10 cellular contexts compared by ENCODE assay signal in genomic region chr7:15889501-15889900, GRCh38.
DNase-seq lines count a peak whose midpoint lies in the region; ATAC-seq and TF ChIP-seq lines count a peak whose summit lies in the region.
"Had no signal": no experiment of that assay in that cellular context is flagged by ENCODE, and none has a peak within 500 bp of the region (broad histone marks: within the 10 kb centered on the region; RNA-seq: fewer than 3 reads in every experiment).

No MANE protein-coding gene starts in this region.

- ATAC-seq in RWPE2 (ENCODE audit: low read depth), result 0 out of 3 replicates have a peak, but pooled peaks have one; percentile 51
- ATAC-seq in gastroesophageal sphincter, result peak; percentile 53

- intact Hi-C loops in testis (cut with DNase I; ENCODE audit: low total_unique reads), result no loop called here
- intact Hi-C loops in CD4-positive, alpha-beta memory T cell (cut with micrococcal nuclease), result no loop called here

- H3K27me3 ChIP-seq in RWPE2 (ENCODE audit: insufficient read depth, poor library complexity, severe bottlenecking) (no peaks in the 10 kb centered on the region), gastroesophageal sphincter (no peaks in the 10 kb centered on the region), testis (no peaks in the 10 kb centered on the region)
- no peaks in the 10 kb centered on the region for H3K27me3 ChIP-seq in CD4-positive, alpha-beta memory T cell (ENCODE audit: insufficient read depth, low read length)

- 17 to 81% methylated on average over 1 to 3 of the region's 3 CpGs for WGBS in gastroesophageal sphincter (ENCODE audit: low coverage in 1 of 2), 2 donors
- 60 to 70% methylated on average over 3 of the region's 3 CpGs for WGBS in testis, 2 donors

- CTCF ChIA-PET in CD4-positive, alpha-beta memory T cell (lab: Charles Lee; ENCODE audit: partially characterized antibody), result no interaction called here

- no peaks in the 10 kb centered on the region for H3K27me3 Mint-ChIP-seq in CD4-positive, alpha-beta memory T cell
- H3K27me3 Mint-ChIP-seq: memory B cell had no signal

- H3K4me3 ChIP-seq in RWPE2 (ENCODE audit: severe bottlenecking) (no peak overlapping the region), gastroesophageal sphincter (no peak overlapping the region), testis (no peak overlapping the region)
- no peak overlapping the region for H3K4me3 ChIP-seq in CD4-positive, alpha-beta memory T cell (ENCODE audit: low read length in 2 of 2)

- TF ChIP-seq EP300 in gastroesophageal sphincter (IDR thresholded peaks at IDR 0.05), result no peak

- H3K4me1 Mint-ChIP-seq in CD4-positive, alpha-beta memory T cell, result no peaks in the 10 kb centered on the region
- H3K4me1 Mint-ChIP-seq: memory B cell had no signal

- TF ChIP-seq CTCF in RWPE2 (IDR thresholded peaks at IDR 0.05; ENCODE audit: poor library complexity, severe bottlenecking), result peak; percentile 7
- TF ChIP-seq CTCF in gastroesophageal sphincter (IDR thresholded peaks at IDR 0.05), result peak in 2 of 4 experiments; percentile 19 to 34
- TF ChIP-seq CTCF in testis (IDR thresholded peaks at IDR 0.05), result no peak

- H3K36me3 Mint-ChIP-seq in CD4-positive, alpha-beta memory T cell, result no peaks in the 10 kb centered on the region
- H3K36me3 Mint-ChIP-seq: memory B cell had no signal

- DNase-seq in NCI-H446 (lab: John Stamatoyannopoulos, UW) (peak; percentile 2 to 60), NCI-H446 treated with DMSO at 0.1 percent for 48 hours (lab: John Stamatoyannopoulos, UW) (no peak), RWPE2 (ENCODE audit: low spot score) (no peak), testis (peak; percentile 47), mesenteric fat pad (ENCODE audit: low spot score) (no peak)
- no peak for DNase-seq in CD4-positive, alpha-beta memory T cell
- no peak for DNase-seq in stimulated activated CD4-positive, alpha-beta T cell treated with anti-CD3 and anti-CD28 coated beads, Interleukin-15, amount 100 ng/mL, for 24 hours
- DNase-seq: C1 segment of cervical spinal cord had no signal

- H3K4me3 Mint-ChIP-seq in CD4-positive, alpha-beta memory T cell, result no peak overlapping the region
- H3K4me3 Mint-ChIP-seq: memory B cell had no signal

- no peak overlapping the region for H3K27ac ChIP-seq in RWPE2 (ENCODE audit: poor library complexity, severe bottlenecking)
- no peak overlapping the region for H3K27ac ChIP-seq in gastroesophageal sphincter
- no peak overlapping the region for H3K27ac ChIP-seq in testis
- no peak overlapping the region for H3K27ac ChIP-seq in CD4-positive, alpha-beta memory T cell (ENCODE audit: low read depth, low read length)

- H3K9me3 Mint-ChIP-seq in CD4-positive, alpha-beta memory T cell, result peaks cover 0 to 22% (median 5%) of the 10 kb centered on the region in 8 donors
- H3K9me3 Mint-ChIP-seq: memory B cell had no signal

- no peaks in the 10 kb centered on the region for H3K4me1 ChIP-seq in RWPE2 (ENCODE audit: insufficient read depth, poor library complexity, severe bottlenecking)
- peaks cover 0 to 10% (median 0%) of the 10 kb centered on the region in 3 donors for H3K4me1 ChIP-seq in gastroesophageal sphincter
- no peaks in the 10 kb centered on the region for H3K4me1 ChIP-seq in testis
- no peaks in the 10 kb centered on the region for H3K4me1 ChIP-seq in CD4-positive, alpha-beta memory T cell (ENCODE audit: insufficient read depth, low read length)

- H3K9me3 ChIP-seq in RWPE2 (ENCODE audit: severe bottlenecking), result no peaks in the 10 kb centered on the region
- no peaks in the 10 kb centered on the region for H3K9me3 ChIP-seq in gastroesophageal sphincter
- H3K9me3 ChIP-seq in testis, result no peaks in the 10 kb centered on the region
- no peaks in the 10 kb centered on the region for H3K9me3 ChIP-seq in CD4-positive, alpha-beta memory T cell (ENCODE audit: control insufficient read depth in 1 of 2, low read length in 2 of 2)

- H3K27ac Mint-ChIP-seq in CD4-positive, alpha-beta memory T cell, result no peak overlapping the region
- H3K27ac Mint-ChIP-seq: memory B cell had no signal

- TF ChIP-seq POLR2A in gastroesophageal sphincter (IDR thresholded peaks at IDR 0.05) (no peak), testis (IDR thresholded peaks at IDR 0.05) (no peak)

- POLR2A ChIA-PET in CD4-positive, alpha-beta memory T cell (lab: Charles Lee; ENCODE audit: partially characterized antibody), result no interaction called here

- H3K36me3 ChIP-seq in RWPE2 (ENCODE audit: low read depth) (no peaks in the 10 kb centered on the region), gastroesophageal sphincter (no peaks in the 10 kb centered on the region), testis (ENCODE audit: low read depth, missing control alignments) (no peaks in the 10 kb centered on the region)
- no peaks in the 10 kb centered on the region for H3K36me3 ChIP-seq in CD4-positive, alpha-beta memory T cell (ENCODE audit: insufficient read depth, low read length)

Comparison
In these comparisons a context has a peak if more than half of its experiments do, and no peak if none do; other contexts are left out.
1. DNase-seq: peak in NCI-H446 (2 of 2) and testis (single experiment); none in NCI-H446 treated with DMSO at 0.1 percent for 48 hours (single experiment), RWPE2 (single experiment), CD4-positive, alpha-beta memory T cell (0 of 5), mesenteric fat pad (single experiment) and stimulated activated CD4-positive, alpha-beta T cell treated with anti-CD3 and anti-CD28 coated beads, Interleukin-15, amount 100 ng/mL, for 24 hours (single experiment).